In the genomic region with DNA sequence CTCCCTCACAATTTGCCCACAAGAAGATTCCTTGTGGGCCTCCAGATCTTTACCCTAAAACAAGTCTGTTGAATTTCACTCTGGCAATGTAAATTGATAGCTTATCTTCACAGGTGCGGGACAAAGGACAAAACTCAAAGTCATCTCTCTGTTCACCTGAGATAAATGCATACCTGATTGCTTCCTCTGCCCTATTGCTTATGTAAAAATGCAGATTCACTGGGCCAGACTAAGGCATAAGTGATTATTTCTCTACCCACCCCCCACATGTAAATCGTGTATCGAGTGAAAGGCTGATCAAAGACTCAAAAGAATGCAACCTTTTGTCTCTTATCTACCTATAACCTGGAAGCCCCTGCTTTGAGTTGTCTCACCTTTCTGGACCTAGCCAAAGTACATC, we compare ENCODE assay signal across 27 cellular contexts.
"Had no signal": no experiment of that assay in that cellular context is flagged by ENCODE, and none has a peak within 500 bp of the region (broad histone marks: within the 10 kb centered on the region; RNA-seq: fewer than 3 reads in every experiment).

No MANE protein-coding gene starts in this region.

- H3K4me1 ChIP-seq: Peyer's patch, SJCRH30 had no signal

- H3K9me3 Mint-ChIP-seq: activated naive CD4-positive, alpha-beta T cell treated with anti-CD3 and anti-CD28 coated beads, Interleukin-2, amount 50 U/mL, for 24 hours; activated T-cell treated with anti-CD3 and anti-CD28 coated beads, Interleukin-2, amount 50 U/mL, for 24 hours; activated T-helper 1 cell treated with anti-CD3 and anti-CD28 coated beads, Interleukin-12 subunit alpha, Interleukin-12 subunit beta, Interleukin-2, Interleukin-4 antibody, amounts not matched to agents 30 ng/mL and 10 ng/mL and 1 ng/mL, durations not matched to agents 14 hours and 24 hours and 36 hours; central memory CD8-positive, alpha-beta T cell; T-helper 1 cell treated with Interleukin-12 subunit alpha and Interleukin-12 subunit beta and Interleukin-4 antibody, amounts not matched to agents 30 μg/mL and 1 μg/mL, for 36 hours had no signal

- H3K27me3 ChIP-seq: body of pancreas, Peyer's patch, SJCRH30 had no signal

- H3K27ac Mint-ChIP-seq: activated CD8-positive, alpha-beta memory T cell treated with anti-CD3 and anti-CD28 coated beads, Interleukin-2, amount 10 ng/mL, durations not matched to agents 7 days and 5 days; activated CD8-positive, alpha-beta T cell treated with anti-CD3 and anti-CD28 coated beads, Interleukin-2, amount 10 ng/mL, durations not matched to agents 7 days and 5 days; activated naive CD4-positive, alpha-beta T cell treated with anti-CD3 and anti-CD28 coated beads, Interleukin-2, amount 50 U/mL, for 24 hours; activated T-cell treated with anti-CD3 and anti-CD28 coated beads, Interleukin-2, amount 50 U/mL, for 24 hours; activated T-helper 1 cell treated with anti-CD3 and anti-CD28 coated beads, Interleukin-12 subunit alpha, Interleukin-12 subunit beta, Interleukin-2, Interleukin-4 antibody, amounts not matched to agents 30 ng/mL and 10 ng/mL and 1 ng/mL, durations not matched to agents 14 hours and 24 hours and 36 hours; T-helper 1 cell treated with Interleukin-12 subunit alpha and Interleukin-12 subunit beta and Interleukin-4 antibody, amounts not matched to agents 30 μg/mL and 1 μg/mL, for 36 hours had no signal

- H3K9me3 ChIP-seq: body of pancreas, Peyer's patch, SJCRH30, SK-N-SH had no signal

- DNase-seq: activated CD4-positive, alpha-beta T cell treated with anti-CD3 and anti-CD28 coated beads for 48 hours; activated CD4-positive, alpha-beta T cell treated with anti-CD3 and anti-CD28 coated beads, Interleukin-2, amount 50 U/mL, for 4 hours; activated CD4-positive, CD25-positive, alpha-beta regulatory T cell treated with anti-CD3 and anti-CD28 coated beads, Interleukin-2, amount 50 U/mL, for 72 hours; activated CD8-positive, alpha-beta memory T cell treated with anti-CD3 and anti-CD28 coated beads, Interleukin-2, amount 10 ng/mL, durations not matched to agents 7 days and 5 days; activated CD8-positive, alpha-beta T cell treated with anti-CD3 and anti-CD28 coated beads, Interleukin-2, amount 10 ng/mL, durations not matched to agents 7 days and 5 days; activated effector memory CD4-positive, alpha-beta T cell treated with Interleukin-2 at 50 U/mL for 16 hours; activated naive CD4-positive, alpha-beta T cell; activated T-cell treated with anti-CD3 and anti-CD28 coated beads, Interleukin-2, amount 50 U/mL, for 24 hours; aorta; body of pancreas; KG1; NCI-H1048; NCI-H1694; NCI-H2029; NCI-H2107; NCI-H2171 treated with DMSO at 0.1 percent for 48 hours; NCI-H226; Peyer's patch; Right ventricle myocardium superior; SJCRH30; SK-N-SH; SW 1271 had no signal

- H3K27ac ChIP-seq: body of pancreas, Peyer's patch, RWPE1, SJCRH30 had no signal

- H3K27me3 Mint-ChIP-seq: activated CD8-positive, alpha-beta memory T cell treated with anti-CD3 and anti-CD28 coated beads, Interleukin-2, amount 10 ng/mL, durations not matched to agents 7 days and 5 days; activated naive CD4-positive, alpha-beta T cell treated with anti-CD3 and anti-CD28 coated beads, Interleukin-2, amount 50 U/mL, for 24 hours; activated T-cell treated with anti-CD3 and anti-CD28 coated beads, Interleukin-2, amount 50 U/mL, for 24 hours; central memory CD8-positive, alpha-beta T cell had no signal

- H3K4me2 ChIP-seq: SK-N-SH had no signal

- H3K4me3 ChIP-seq: body of pancreas, Peyer's patch, SJCRH30 had no signal

- H3K4me3 Mint-ChIP-seq: activated CD8-positive, alpha-beta memory T cell treated with anti-CD3 and anti-CD28 coated beads, Interleukin-2, amount 10 ng/mL, durations not matched to agents 7 days and 5 days; activated CD8-positive, alpha-beta T cell treated with anti-CD3 and anti-CD28 coated beads, Interleukin-2, amount 10 ng/mL, durations not matched to agents 7 days and 5 days; activated naive CD4-positive, alpha-beta T cell treated with anti-CD3 and anti-CD28 coated beads, Interleukin-2, amount 50 U/mL, for 24 hours; activated T-cell treated with anti-CD3 and anti-CD28 coated beads, Interleukin-2, amount 50 U/mL, for 24 hours; activated T-helper 1 cell treated with anti-CD3 and anti-CD28 coated beads, Interleukin-12 subunit alpha, Interleukin-12 subunit beta, Interleukin-2, Interleukin-4 antibody, amounts not matched to agents 30 ng/mL and 10 ng/mL and 1 ng/mL, durations not matched to agents 14 hours and 24 hours and 36 hours; central memory CD8-positive, alpha-beta T cell; T-helper 1 cell treated with Interleukin-12 subunit alpha and Interleukin-12 subunit beta and Interleukin-4 antibody, amounts not matched to agents 30 μg/mL and 1 μg/mL, for 36 hours had no signal

- H3K36me3 ChIP-seq: Peyer's patch, SJCRH30 had no signal

- H3K9me2 ChIP-seq: SK-N-SH had no signal

- ATAC-seq: activated CD8-positive, alpha-beta memory T cell treated with anti-CD3 and anti-CD28 coated beads, Interleukin-2, amount 10 ng/mL, durations not matched to agents 7 days and 5 days; activated CD8-positive, alpha-beta T cell treated with anti-CD3 and anti-CD28 coated beads, Interleukin-2, amount 10 ng/mL, durations not matched to agents 7 days and 5 days; body of pancreas had no signal

- H3K4me1 Mint-ChIP-seq: activated naive CD4-positive, alpha-beta T cell treated with anti-CD3 and anti-CD28 coated beads, Interleukin-2, amount 50 U/mL, for 24 hours had no signal
